ENCODE assay signal across 4 cellular contexts in genomic region chr6:35272005-35272404, GRCh38.
TF ChIP-seq lines count a peak whose summit lies in the region.

No MANE protein-coding gene starts in this region.

TF ChIP-seq in HepG2, 621 proteins besides CTCF, POLR2A, EP300 and RAD21:
- TF ChIP-seq ISL2 (CRISPR knock-in tag; IDR thresholded peaks at IDR 0.05) (no peak), ZNF121 (CRISPR knock-in tag; IDR thresholded peaks at IDR 0.05) (peak; percentile 79)

TF ChIP-seq in HEK293, 187 proteins besides CTCF, POLR2A, EP300 and RAD21:
- TF ChIP-seq ZSCAN5A (tag by site-specific recombination; IDR thresholded peaks at IDR 0.05): no peak
- no peak for TF ChIP-seq ZBTB17 (tag by site-specific recombination; IDR thresholded peaks at IDR 0.05)
- TF ChIP-seq, protein P1, sequence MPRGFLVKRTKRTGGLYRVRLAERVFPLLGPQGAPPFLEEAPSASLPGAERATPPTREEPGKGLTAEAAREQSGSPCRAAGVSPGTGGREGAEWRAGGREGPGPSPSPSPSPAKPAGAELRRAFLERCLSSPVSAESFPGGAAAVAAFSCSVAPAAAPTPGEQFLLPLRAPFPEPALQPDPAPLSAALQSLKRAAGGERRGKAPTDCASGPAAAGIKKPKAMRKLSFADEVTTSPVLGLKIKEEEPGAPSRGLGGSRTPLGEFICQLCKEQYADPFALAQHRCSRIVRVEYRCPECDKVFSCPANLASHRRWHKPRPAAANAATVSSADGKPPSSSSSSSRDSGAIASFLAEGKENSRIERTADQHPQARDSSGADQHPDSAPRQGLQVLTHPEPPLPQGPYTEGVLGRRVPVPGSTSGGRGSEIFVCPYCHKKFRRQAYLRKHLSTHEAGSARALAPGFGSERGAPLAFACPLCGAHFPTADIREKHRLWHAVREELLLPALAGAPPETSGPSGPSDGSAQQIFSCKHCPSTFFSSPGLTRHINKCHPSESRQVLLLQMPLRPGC (tag by site-specific recombination; IDR thresholded peaks at IDR 0.05): no peak
- TF ChIP-seq ZNF121 (tag by site-specific recombination; IDR thresholded peaks at IDR 0.05): peak; percentile 98
- no peak for TF ChIP-seq ZBTB21 (tag by site-specific recombination; IDR thresholded peaks at IDR 0.05)
- TF ChIP-seq, protein P2, sequence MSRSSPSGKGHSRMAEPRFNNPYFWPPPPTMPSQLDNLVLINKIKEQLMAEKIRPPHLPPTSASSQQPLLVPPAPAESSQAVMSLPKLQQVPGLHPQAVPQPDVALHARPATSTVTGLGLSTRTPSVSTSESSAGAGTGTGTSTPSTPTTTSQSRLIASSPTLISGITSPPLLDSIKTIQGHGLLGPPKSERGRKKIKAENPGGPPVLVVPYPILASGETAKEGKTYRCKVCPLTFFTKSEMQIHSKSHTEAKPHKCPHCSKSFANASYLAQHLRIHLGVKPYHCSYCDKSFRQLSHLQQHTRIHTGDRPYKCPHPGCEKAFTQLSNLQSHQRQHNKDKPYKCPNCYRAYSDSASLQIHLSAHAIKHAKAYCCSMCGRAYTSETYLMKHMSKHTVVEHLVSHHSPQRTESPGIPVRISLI (tag by site-specific recombination; IDR thresholded peaks at IDR 0.05): no peak

TF ChIP-seq in K562, 482 proteins besides CTCF, POLR2A, EP300 and RAD21:
- TF ChIP-seq, protein P3, sequence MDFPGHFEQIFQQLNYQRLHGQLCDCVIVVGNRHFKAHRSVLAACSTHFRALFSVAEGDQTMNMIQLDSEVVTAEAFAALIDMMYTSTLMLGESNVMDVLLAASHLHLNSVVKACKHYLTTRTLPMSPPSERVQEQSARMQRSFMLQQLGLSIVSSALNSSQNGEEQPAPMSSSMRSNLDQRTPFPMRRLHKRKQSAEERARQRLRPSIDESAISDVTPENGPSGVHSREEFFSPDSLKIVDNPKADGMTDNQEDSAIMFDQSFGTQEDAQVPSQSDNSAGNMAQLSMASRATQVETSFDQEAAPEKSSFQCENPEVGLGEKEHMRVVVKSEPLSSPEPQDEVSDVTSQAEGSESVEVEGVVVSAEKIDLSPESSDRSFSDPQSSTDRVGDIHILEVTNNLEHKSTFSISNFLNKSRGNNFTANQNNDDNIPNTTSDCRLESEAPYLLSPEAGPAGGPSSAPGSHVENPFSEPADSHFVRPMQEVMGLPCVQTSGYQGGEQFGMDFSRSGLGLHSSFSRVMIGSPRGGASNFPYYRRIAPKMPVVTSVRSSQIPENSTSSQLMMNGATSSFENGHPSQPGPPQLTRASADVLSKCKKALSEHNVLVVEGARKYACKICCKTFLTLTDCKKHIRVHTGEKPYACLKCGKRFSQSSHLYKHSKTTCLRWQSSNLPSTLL (IDR thresholded peaks at IDR 0.05): no peak
- no peak for TF ChIP-seq ILF3 (IDR thresholded peaks at IDR 0.05; ENCODE audit: borderline replicate concordance)
- TF ChIP-seq HDAC3 (IDR thresholded peaks at IDR 0.05; ENCODE audit: borderline replicate concordance, partially characterized antibody): no peak
- TF ChIP-seq ZNF121 (CRISPR knock-in tag; conservative IDR thresholded peaks at IDR 0.05): peak; percentile 79; the same call in 1 of the 2 replicates
- peak; percentile 50; the same call in 1 of the 2 replicates for TF ChIP-seq BCOR (IDR thresholded peaks at IDR 0.05)

TF ChIP-seq in GM23338, 12 proteins besides CTCF, POLR2A, EP300 and RAD21:
- TF ChIP-seq EZH2 (IDR thresholded peaks at IDR 0.05; ENCODE audit: low read depth, unreplicated experiment) (no peak), ZNF114 (CRISPR knock-in tag; IDR thresholded peaks at IDR 0.05) (no peak), ZNF331 (CRISPR knock-in tag; IDR thresholded peaks at IDR 0.05; ENCODE audit: low read depth) (no peak), NANOG (IDR thresholded peaks at IDR 0.05; ENCODE audit: borderline replicate concordance) (no peak), EZH2phosphoT487 (IDR thresholded peaks at IDR 0.05; ENCODE audit: unreplicated experiment) (no peak), STAT1 (IDR thresholded peaks at IDR 0.05; ENCODE audit: unreplicated experiment) (no peak), CREB1 (CRISPR knock-in tag; IDR thresholded peaks at IDR 0.05; ENCODE audit: low read depth) (no peak), JUNB (IDR thresholded peaks at IDR 0.05; ENCODE audit: unreplicated experiment) (no peak), POLR2AphosphoS5 (IDR thresholded peaks at IDR 0.05; ENCODE audit: low read depth) (no peak), ZNF462 (CRISPR knock-in tag; IDR thresholded peaks at IDR 0.05) (no peak), REST (IDR thresholded peaks at IDR 0.05; ENCODE audit: unreplicated experiment) (no peak)
- TF ChIP-seq, protein P4, sequence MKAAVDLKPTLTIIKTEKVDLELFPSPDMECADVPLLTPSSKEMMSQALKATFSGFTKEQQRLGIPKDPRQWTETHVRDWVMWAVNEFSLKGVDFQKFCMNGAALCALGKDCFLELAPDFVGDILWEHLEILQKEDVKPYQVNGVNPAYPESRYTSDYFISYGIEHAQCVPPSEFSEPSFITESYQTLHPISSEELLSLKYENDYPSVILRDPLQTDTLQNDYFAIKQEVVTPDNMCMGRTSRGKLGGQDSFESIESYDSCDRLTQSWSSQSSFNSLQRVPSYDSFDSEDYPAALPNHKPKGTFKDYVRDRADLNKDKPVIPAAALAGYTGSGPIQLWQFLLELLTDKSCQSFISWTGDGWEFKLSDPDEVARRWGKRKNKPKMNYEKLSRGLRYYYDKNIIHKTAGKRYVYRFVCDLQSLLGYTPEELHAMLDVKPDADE (IDR thresholded peaks at IDR 0.05): no peak
